18 cellular contexts compared by ENCODE assay signal in genomic region chr2:104432972-104433371, GRCh38.
"Had no signal": no experiment of that assay in that cellular context is flagged by ENCODE, and none has a peak within 500 bp of the region (broad histone marks: within the 10 kb centered on the region; RNA-seq: fewer than 3 reads in every experiment).

No MANE protein-coding gene starts in this region.

- H3K27ac Mint-ChIP-seq: activated CD8-positive, alpha-beta memory T cell treated with anti-CD3 and anti-CD28 coated beads, Interleukin-2, amount 10 ng/mL, durations not matched to agents 7 days and 5 days; activated naive CD8-positive, alpha-beta T cell treated with anti-CD3 and anti-CD28 coated beads, Interleukin-2, amount 10 ng/mL, durations not matched to agents 7 days and 5 days; activated T-cell treated with anti-CD3 and anti-CD28 coated beads, Interleukin-2, amount 50 U/mL, for 24 hours; T-helper 2 cell treated with Interferon-gamma antibody and Interleukin-4, amounts not matched to agents 5 μg/mL and 100 μg/mL, for 36 hours had no signal

- H3K36me3 ChIP-seq: ascending aorta, gastrocnemius medialis, right atrium auricular region, transverse colon had no signal

- H3K4me1 ChIP-seq: ascending aorta, gastrocnemius medialis, right atrium auricular region, transverse colon had no signal

- H3K36me3 Mint-ChIP-seq: activated CD8-positive, alpha-beta memory T cell treated with anti-CD3 and anti-CD28 coated beads, Interleukin-2, amount 10 ng/mL, durations not matched to agents 7 days and 5 days; activated naive CD8-positive, alpha-beta T cell treated with anti-CD3 and anti-CD28 coated beads, Interleukin-2, amount 10 ng/mL, durations not matched to agents 7 days and 5 days had no signal

- H3K4me3 Mint-ChIP-seq: activated CD8-positive, alpha-beta memory T cell treated with anti-CD3 and anti-CD28 coated beads, Interleukin-2, amount 10 ng/mL, durations not matched to agents 7 days and 5 days; activated naive CD8-positive, alpha-beta T cell treated with anti-CD3 and anti-CD28 coated beads, Interleukin-2, amount 10 ng/mL, durations not matched to agents 7 days and 5 days; activated T-cell treated with anti-CD3 and anti-CD28 coated beads, Interleukin-2, amount 50 U/mL, for 24 hours; T-helper 2 cell treated with Interferon-gamma antibody and Interleukin-4, amounts not matched to agents 5 μg/mL and 100 μg/mL, for 36 hours had no signal

- DNase-seq: activated CD4-positive, alpha-beta T cell treated with anti-CD3 and anti-CD28 coated beads for 1 hour; activated CD4-positive, alpha-beta T cell treated with anti-CD3 and anti-CD28 coated beads, Interleukin-2, amount 50 U/mL, for 48 hours; activated CD8-positive, alpha-beta memory T cell treated with anti-CD3 and anti-CD28 coated beads, Interleukin-2, amount 10 ng/mL, durations not matched to agents 7 days and 5 days; activated gamma-delta T cell treated with Interleukin-2 at 50 U/mL for 16 hours; activated naive CD8-positive, alpha-beta T cell treated with anti-CD3 and anti-CD28 coated beads, Interleukin-2, amount 10 ng/mL, durations not matched to agents 7 days and 5 days; activated T-cell treated with anti-CD3 and anti-CD28 coated beads, Interleukin-2, amount 50 U/mL, for 24 hours; central memory CD4-positive, alpha-beta T cell; cortex of kidney; effector memory CD4-positive, alpha-beta T cell; gastrocnemius medialis; left ventricle myocardium superior; SW 1271; transverse colon had no signal

- H3K9me3 Mint-ChIP-seq: activated naive CD8-positive, alpha-beta T cell treated with anti-CD3 and anti-CD28 coated beads, Interleukin-2, amount 10 ng/mL, durations not matched to agents 7 days and 5 days; activated T-cell treated with anti-CD3 and anti-CD28 coated beads, Interleukin-2, amount 50 U/mL, for 24 hours; T-helper 2 cell treated with Interferon-gamma antibody and Interleukin-4, amounts not matched to agents 5 μg/mL and 100 μg/mL, for 36 hours had no signal

- H3K4me3 ChIP-seq: ascending aorta, gastrocnemius medialis, right atrium auricular region, skin epidermis, transverse colon had no signal

- H3K27ac ChIP-seq: ascending aorta, epithelial cell of prostate, gastrocnemius medialis, right atrium auricular region, skin epidermis, transverse colon had no signal

- H3K9me3 ChIP-seq: ascending aorta, gastrocnemius medialis, right atrium auricular region, transverse colon had no signal

- ATAC-seq: activated CD8-positive, alpha-beta memory T cell treated with anti-CD3 and anti-CD28 coated beads, Interleukin-2, amount 10 ng/mL, durations not matched to agents 7 days and 5 days; gastrocnemius medialis; left ventricle myocardium superior had no signal

- H3K27me3 ChIP-seq: ascending aorta, right atrium auricular region had no signal
